Comparison of ENCODE assay signal across 16 cellular contexts in the genomic region with DNA sequence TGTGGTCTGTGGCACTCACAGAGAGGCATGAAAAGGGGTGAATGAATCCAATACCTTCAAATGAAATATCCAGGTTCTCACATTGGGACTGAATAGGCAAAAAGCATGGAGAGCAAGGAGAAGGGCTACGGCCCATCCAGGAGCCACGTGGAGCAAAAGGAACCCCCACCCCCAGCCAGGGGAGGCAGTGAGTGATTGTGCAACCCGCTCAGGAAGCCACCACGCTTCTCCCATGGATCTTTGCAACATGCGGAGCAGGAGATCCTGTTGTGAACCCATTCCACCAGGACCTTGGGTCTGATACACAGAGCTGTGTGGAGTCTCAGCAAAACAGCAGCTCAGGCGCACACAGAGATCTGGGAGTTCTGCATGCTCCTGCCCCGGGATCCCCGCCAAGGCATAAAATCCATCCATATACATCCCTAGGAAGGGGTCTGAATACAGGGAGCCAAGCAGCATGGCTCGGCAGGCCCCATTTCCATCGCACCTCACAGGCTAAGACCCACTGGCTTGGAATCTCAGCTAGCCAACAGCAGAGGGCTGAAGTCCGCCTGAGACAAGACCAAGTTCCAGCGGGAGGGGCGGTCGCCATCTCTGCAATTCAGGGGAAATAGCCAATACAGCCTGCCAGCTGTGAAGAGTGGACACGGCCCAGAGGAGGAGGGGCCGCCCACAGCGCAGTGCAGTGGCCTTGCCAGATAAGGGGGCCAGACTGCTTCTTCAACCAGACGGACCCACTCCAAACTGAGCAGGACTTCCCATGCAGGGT.
DNase-seq lines count a peak whose midpoint lies in the region; ATAC-seq, FAIRE-seq and TF ChIP-seq lines count a peak whose summit lies in the region.
"Had no signal": no experiment of that assay in that cellular context is flagged by ENCODE, and none has a peak within 500 bp of the region (broad histone marks: within the 10 kb centered on the region; RNA-seq: fewer than 3 reads in every experiment).

No MANE protein-coding gene starts in this region.

- no peak for FAIRE-seq in GM12891 (lab: Jason Lieb, UNC)
- FAIRE-seq: endothelial cell of umbilical vein, GM12878 had no signal

- ATAC-seq in memory B cell (ENCODE audit: low read depth), result no peak
- ATAC-seq: GM12878 had no signal

- TF ChIP-seq POLR2A in erythroblast (IDR thresholded peaks at IDR 0.05; ENCODE audit: low read length) (no peak), GM12891 (IDR thresholded peaks at IDR 0.05; ENCODE audit: low read depth, low read length) (no peak)

- peak; percentile 23 for DNase-seq in Ammon's horn (ENCODE audit: low spot score)
- peak; percentile 65 for DNase-seq in SK-N-DZ (ENCODE audit: low spot score)
- peak; percentile 73 to 90 for DNase-seq in erythroblast (lab: John Stamatoyannopoulos, UW)
- DNase-seq in memory B cell (ENCODE audit: low spot score in 2 of 2), result no peak
- no peak for DNase-seq in GM12891 (ENCODE audit: insufficient read length, low spot score)
- DNase-seq in MG63, result no peak
- DNase-seq in COLO829 (ENCODE audit: low spot score), result no peak
- DNase-seq in H4 (ENCODE audit: low spot score), result no peak
- DNase-seq: activated CD4-positive, alpha-beta T cell treated with anti-CD3 and anti-CD28 coated beads for 4 hours; DMS79 treated with DMSO at 0.1 percent for 48 hours; NCI-H2107; stimulated activated CD4-positive, alpha-beta T cell treated with anti-CD3 and anti-CD28 coated beads, Interleukin-4, amount 100 ng/mL, for 1 hour; stimulated activated naive CD4-positive, alpha-beta T cell had no signal

- H3K36me3 Mint-ChIP-seq in memory B cell, result peaks cover 34% of the 10 kb centered on the region

- H3K4me3 Mint-ChIP-seq in memory B cell, result no peak overlapping the region

- peak overlapping the region; percentile 31 for H3K27ac Mint-ChIP-seq in memory B cell

- no peak overlapping the region for H3K4me3 ChIP-seq in MG63
- H3K4me3 ChIP-seq: breast epithelium, GM12878 had no signal

- 0 out of 2 replicates have a peak, but pooled peaks cover 2% of the 10 kb centered on the region for H3K9me3 ChIP-seq in MG63

- no peaks in the 10 kb centered on the region for H3K27me3 Mint-ChIP-seq in memory B cell

- H3K36me3 ChIP-seq in MG63, result no peaks in the 10 kb centered on the region; the same call in 1 of the 2 replicates
- H3K36me3 ChIP-seq: breast epithelium had no signal

- peaks cover 11% of the 10 kb centered on the region for H3K4me1 Mint-ChIP-seq in memory B cell

- peaks cover 4% of the 10 kb centered on the region for H3K9me3 Mint-ChIP-seq in memory B cell

- no peaks in the 10 kb centered on the region for H3K27me3 ChIP-seq in MG63
- H3K27me3 ChIP-seq: breast epithelium had no signal

TF ChIP-seq in GM12891, 5 proteins besides CTCF, POLR2A, EP300 and RAD21:
- TF ChIP-seq PAX5 (IDR thresholded peaks at IDR 0.05; ENCODE audit: insufficient read depth, low read length, severe bottlenecking) (no peak), POLR2AphosphoS5 (IDR thresholded peaks at IDR 0.05; ENCODE audit: low read depth, low read length) (no peak), POU2F2 (IDR thresholded peaks at IDR 0.05; ENCODE audit: low read depth, low read length) (no peak), TAF1 (IDR thresholded peaks at IDR 0.05; ENCODE audit: low read depth, low read length) (no peak), SPI1 (IDR thresholded peaks at IDR 0.05; ENCODE audit: low read depth, low read length) (no peak)

Comparison
In these comparisons a context has a peak if more than half of its experiments do, and no peak if none do; other contexts are left out.
1. DNase-seq: peak in Ammon's horn (single experiment), SK-N-DZ (single experiment) and erythroblast (2 of 2); none in memory B cell (0 of 2), GM12891 (single experiment), MG63 (single experiment), COLO829 (single experiment) and H4 (single experiment).